In the genomic region with DNA sequence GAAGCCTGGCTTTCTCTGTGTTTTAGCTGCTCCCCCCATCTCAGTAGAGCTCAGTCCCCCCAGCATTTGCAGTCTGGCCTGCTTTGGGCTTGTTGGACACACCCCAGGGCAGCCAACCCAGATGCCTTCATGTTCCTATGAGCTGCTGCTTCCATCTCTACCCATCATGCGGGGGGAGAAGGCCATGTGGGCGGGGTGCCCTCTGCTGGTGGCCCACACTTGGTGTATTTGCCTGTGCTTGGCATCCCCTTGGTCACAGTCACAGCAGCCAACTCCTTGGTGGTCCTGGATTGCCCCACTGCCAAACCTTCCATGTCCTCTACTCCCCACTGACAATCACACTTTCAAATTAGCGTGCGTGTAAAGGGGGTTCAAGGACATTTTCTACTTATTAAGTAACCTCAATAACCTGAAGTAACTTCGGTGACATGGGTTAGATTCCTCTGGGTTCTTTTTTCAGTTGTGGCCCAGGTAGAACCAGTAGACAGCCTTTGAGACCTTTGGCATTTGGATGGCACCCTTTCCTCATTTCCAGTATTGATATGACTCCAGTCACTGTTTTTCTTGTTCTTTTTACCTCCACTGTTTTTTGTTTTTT, we compare ENCODE assay signal across 8 cellular contexts. TPM values are rescaled to one million over a fixed set of nuclear protein-coding genes. Genes with fewer than 3 reads are reported as not detected.
DNase-seq lines count a peak whose midpoint lies in the region; ATAC-seq and TF ChIP-seq lines count a peak whose summit lies in the region.

No MANE protein-coding gene starts in this region.

- intact Hi-C loops in sigmoid colon (cut with DNase I): loop anchor here (10.0 kb wide), 1 partner anchor 309 kb away; the partner anchor contains the start of gene KIAA1958

- ATAC-seq in GM19372 (IDR thresholded peaks at IDR 0.05; ENCODE audit: low read depth, unreplicated experiment): peak; percentile 72
- no peak for ATAC-seq in GM21825 (IDR thresholded peaks at IDR 0.05; ENCODE audit: unreplicated experiment)

- H3K36me3 ChIP-seq in SK-N-MC (ENCODE audit: insufficient read depth, low read length) (no peaks in the 10 kb centered on the region), cardiac muscle cell (no peaks in the 10 kb centered on the region), sigmoid colon (no peaks in the 10 kb centered on the region)

- H3K9me3 ChIP-seq in SK-N-MC (ENCODE audit: low read depth, low read length) (no peaks in the 10 kb centered on the region), cardiac muscle cell (ENCODE audit: low read depth) (no peaks in the 10 kb centered on the region), sigmoid colon (no peaks in the 10 kb centered on the region)

- H3K27me3 ChIP-seq in cardiac muscle cell (no peaks in the 10 kb centered on the region), sigmoid colon (no peaks in the 10 kb centered on the region)

- peak; percentile 69 for DNase-seq in CD1c-positive myeloid dendritic cell (ENCODE audit: extremely low spot score)
- peak; percentile 56 for DNase-seq in HuH-7 (ENCODE audit: low spot score)
- peak; percentile 16 for DNase-seq in SK-N-MC (ENCODE audit: low read depth, low spot score)
- peak; percentile 44 to 76 (median 70) for DNase-seq in activated naive CD4-positive, alpha-beta T cell (lab: John Stamatoyannopoulos, UW)
- DNase-seq in cardiac muscle cell (ENCODE audit: low read depth in 1 of 2, low spot score in 1 of 2): peak; percentile 64 to 76
- DNase-seq in sigmoid colon: peak; percentile 81

- TF ChIP-seq POLR2A in sigmoid colon (IDR thresholded peaks at IDR 0.05): no peak

- no peaks in the 10 kb centered on the region for H3K4me1 ChIP-seq in cardiac muscle cell (ENCODE audit: low read depth)
- H3K4me1 ChIP-seq in sigmoid colon: peaks cover 0 to 54% (median 44%) of the 10 kb centered on the region in 4 donors

- H3K9ac ChIP-seq in SK-N-MC (ENCODE audit: insufficient read length): no peak overlapping the region

- TF ChIP-seq CTCF in cardiac muscle cell (IDR thresholded peaks at IDR 0.05; ENCODE audit: low read depth, low read length): peak; percentile 83
- TF ChIP-seq CTCF in sigmoid colon (IDR thresholded peaks at IDR 0.05): peak; percentile 45 to 76 (median 68)

- H3K4me3 ChIP-seq in SK-N-MC: no peak overlapping the region
- no peak overlapping the region for H3K4me3 ChIP-seq in cardiac muscle cell
- no peak overlapping the region for H3K4me3 ChIP-seq in sigmoid colon

- H3K27ac ChIP-seq in SK-N-MC (no peak overlapping the region), cardiac muscle cell (no peak overlapping the region), sigmoid colon (no peak overlapping the region)

- TF ChIP-seq EP300 in sigmoid colon (IDR thresholded peaks at IDR 0.05): no peak

- 58 to 66% methylated on average over 5 of the region's 5 CpGs for WGBS in sigmoid colon, 2 donors

RNA-seq across cellular contexts. Expression of gene SNX30, which starts 42.8 kb away (rescaled TPM):
- total RNA-seq in cardiac muscle cell (5.9 and 8.3 TPM in 2 replicates), sigmoid colon (1 to 10 TPM; 6.4 to 10.0 (median 8.2) TPM)
- polyA plus RNA-seq in cardiac muscle cell (3.1 and 3.4 TPM in 2 replicates), sigmoid colon (10 to 100 TPM in 1 of 3 donors, 1 to 10 TPM in 2; 7.8 to 16.4 (median 9.3) TPM)

Comparison
In these comparisons a context has a peak if more than half of its experiments do, and no peak if none do; other contexts are left out.
1. DNase-seq: peak in every context shown above with its lines; median percentile 81 in sigmoid colon; 70 in activated naive CD4-positive, alpha-beta T cell; 70 in cardiac muscle cell; 69 in CD1c-positive myeloid dendritic cell; 56 in HuH-7; 16 in SK-N-MC.